ENCODE assay signal across 9 cellular contexts in genomic region chr9:25678846-25679360, GRCh38. TPM values are rescaled to one million over a fixed set of nuclear protein-coding genes. Genes with fewer than 3 reads are reported as not detected.
A peak's percentile ranks its signal among the peaks of the same experiment; 100 is the strongest.
DNase-seq lines count a peak whose midpoint lies in the region; ATAC-seq and TF ChIP-seq lines count a peak whose summit lies in the region.
"Had no signal": no experiment of that assay in that cellular context is flagged by ENCODE, and none has a peak within 500 bp of the region (broad histone marks: within the 10 kb centered on the region; RNA-seq: fewer than 3 reads in every experiment).

No MANE protein-coding gene starts in this region.

- no peak overlapping the region for H3K27ac Mint-ChIP-seq in H9
- no peak overlapping the region for H3K27ac Mint-ChIP-seq in activated CD4-positive, alpha-beta memory T cell treated with anti-CD3 and anti-CD28 coated beads, Interleukin-2, amount 10 ng/mL, durations not matched to agents 7 days and 5 days
- no peak overlapping the region for H3K27ac Mint-ChIP-seq in activated T-cell treated with anti-CD3 and anti-CD28 coated beads, Interleukin-2, amount 50 U/mL, for 24 hours

- H2BK15ac ChIP-seq in H9 (ENCODE audit: low read depth, low read length): no peak overlapping the region

- ATAC-seq in GM18868 (IDR thresholded peaks at IDR 0.05; ENCODE audit: unreplicated experiment): no peak

- no peak overlapping the region for H3K23ac ChIP-seq in H9 (ENCODE audit: insufficient read length, low read depth, low read length)

- H4K91ac ChIP-seq in H9 (ENCODE audit: insufficient read length, low read depth, low read length): no peak overlapping the region

- H3K27me3 Mint-ChIP-seq in H9 (ENCODE audit: low read depth): no peaks in the 10 kb centered on the region
- H3K27me3 Mint-ChIP-seq in activated CD4-positive, alpha-beta memory T cell treated with anti-CD3 and anti-CD28 coated beads, Interleukin-2, amount 10 ng/mL, durations not matched to agents 7 days and 5 days: peaks cover 6% of the 10 kb centered on the region
- peaks cover 26% of the 10 kb centered on the region for H3K27me3 Mint-ChIP-seq in activated T-cell treated with anti-CD3 and anti-CD28 coated beads, Interleukin-2, amount 50 U/mL, for 24 hours

- H2BK20ac ChIP-seq in H9 (ENCODE audit: low read depth, low read length, poor library complexity, severe bottlenecking): no peak overlapping the region

- H3K27ac ChIP-seq in H9 (ENCODE audit: insufficient read length, low read depth, low read length) (no peak overlapping the region), angular gyrus (ENCODE audit: low read depth, low read length) (peak overlapping the region; percentile 86), hepatocyte (peak overlapping the region; percentile 97), smooth muscle cell (ENCODE audit: low read depth) (peak overlapping the region; percentile 86)

- H3K9ac ChIP-seq in H9 (ENCODE audit: extremely low read depth, insufficient read length, low read length): no peak overlapping the region
- no peak overlapping the region for H3K9ac ChIP-seq in smooth muscle cell (ENCODE audit: low read depth)

- no peak for DNase-seq in H9
- DNase-seq in hepatocyte (ENCODE audit: low spot score): no peak
- DNase-seq in smooth muscle cell (lab: John Stamatoyannopoulos, UW; ENCODE audit: unreplicated experiment): no peak
- DNase-seq in activated CD4-positive, alpha-beta memory T cell treated with anti-CD3 and anti-CD28 coated beads, Interleukin-2, amount 10 ng/mL, durations not matched to agents 7 days and 5 days: no peak
- DNase-seq in NCI-H1105 treated with DMSO at 0.1 percent for 48 hours (lab: John Stamatoyannopoulos, UW): no peak
- no peak for DNase-seq in activated T-cell treated with anti-CD3 and anti-CD28 coated beads, Interleukin-2, amount 50 U/mL, for 24 hours

- no peak overlapping the region for H2BK12ac ChIP-seq in H9 (ENCODE audit: insufficient read length, low read depth, low read length)

- H3K79me1 ChIP-seq in H9 (ENCODE audit: insufficient read depth, low read depth, low read length, poor library complexity, severe bottlenecking): no peaks in the 10 kb centered on the region

- no peak overlapping the region for H4K5ac ChIP-seq in H9 (ENCODE audit: insufficient read length, low read depth, low read length)

- H3K9me3 ChIP-seq in H9 (ENCODE audit: control insufficient read depth, low read depth, low read length): no peaks in the 10 kb centered on the region
- no peaks in the 10 kb centered on the region for H3K9me3 ChIP-seq in hepatocyte (ENCODE audit: low read depth)
- no peaks in the 10 kb centered on the region for H3K9me3 ChIP-seq in smooth muscle cell (replicated peaks; ENCODE audit: low read depth)

- no peaks in the 10 kb centered on the region for H3K79me2 ChIP-seq in H9 (ENCODE audit: insufficient read depth, low read length)
- no peaks in the 10 kb centered on the region for H3K79me2 ChIP-seq in hepatocyte
- H3K79me2 ChIP-seq in smooth muscle cell (ENCODE audit: low read depth): no peaks in the 10 kb centered on the region

- H3K23me2 ChIP-seq in H9 (ENCODE audit: insufficient read length, low read depth, low read length, poor library complexity, severe bottlenecking): no peaks in the 10 kb centered on the region

- TF ChIP-seq CTCF in H9 (conservative IDR thresholded peaks at IDR 0.05) (no peak), hepatocyte (IDR thresholded peaks at IDR 0.05; ENCODE audit: poor library complexity) (no peak), smooth muscle cell (IDR thresholded peaks at IDR 0.05; ENCODE audit: borderline replicate concordance, insufficient read depth, poor library complexity, severe bottlenecking) (no peak)

- no peaks in the 10 kb centered on the region for H3K9me2 ChIP-seq in hepatocyte (replicated peaks; ENCODE audit: insufficient read depth)

- peaks cover 11 to 12% of the 10 kb centered on the region in 2 experiments for H3K4me1 Mint-ChIP-seq in H9
- no peaks in the 10 kb centered on the region for H3K4me1 Mint-ChIP-seq in activated CD4-positive, alpha-beta memory T cell treated with anti-CD3 and anti-CD28 coated beads, Interleukin-2, amount 10 ng/mL, durations not matched to agents 7 days and 5 days
- H3K4me1 Mint-ChIP-seq in activated T-cell treated with anti-CD3 and anti-CD28 coated beads, Interleukin-2, amount 50 U/mL, for 24 hours (ENCODE audit: low read depth): peaks cover 7% of the 10 kb centered on the region
- H3K4me1 Mint-ChIP-seq: neural crest cell had no signal

- H3K4ac ChIP-seq in H9 (ENCODE audit: low read depth, low read length): no peak overlapping the region

- peaks cover 7% of the 10 kb centered on the region for H3F3A ChIP-seq in smooth muscle cell (ENCODE audit: low read depth)

- H3K4me1 ChIP-seq in H9 (ENCODE audit: insufficient read depth, low read length) (no peaks in the 10 kb centered on the region; the same call in 1 of the 2 replicates), hepatocyte (ENCODE audit: insufficient read depth) (no peaks in the 10 kb centered on the region), smooth muscle cell (ENCODE audit: low read depth) (no peaks in the 10 kb centered on the region)

- H3K14ac ChIP-seq in H9 (ENCODE audit: insufficient read depth, low read length): no peak overlapping the region

- H2BK120ac ChIP-seq in H9 (ENCODE audit: low read depth, low read length, poor library complexity, severe bottlenecking): no peak overlapping the region

- CTCF ChIA-PET in activated CD4-positive, alpha-beta memory T cell treated with anti-CD3 and anti-CD28 coated beads, Interleukin-2, amount 10 ng/mL, durations not matched to agents 7 days and 5 days (lab: Charles Lee): no interaction called here

- H3T11ph ChIP-seq in H9 (ENCODE audit: low read length): no peak overlapping the region

- POLR2A ChIA-PET in activated CD4-positive, alpha-beta memory T cell treated with anti-CD3 and anti-CD28 coated beads, Interleukin-2, amount 10 ng/mL, durations not matched to agents 7 days and 5 days (lab: Charles Lee): no interaction called here

- H3K4me3 Mint-ChIP-seq in H9: no peak overlapping the region
- H3K4me3 Mint-ChIP-seq in activated CD4-positive, alpha-beta memory T cell treated with anti-CD3 and anti-CD28 coated beads, Interleukin-2, amount 10 ng/mL, durations not matched to agents 7 days and 5 days: no peak overlapping the region
- H3K4me3 Mint-ChIP-seq in activated T-cell treated with anti-CD3 and anti-CD28 coated beads, Interleukin-2, amount 50 U/mL, for 24 hours: no peak overlapping the region
- H3K4me3 Mint-ChIP-seq: neural crest cell had no signal

- no CpG with 5 or more reads among the region's 4 CpGs for WGBS in H9 (ENCODE audit: extremely low coverage, insufficient read length, low lambda C conversion rate)
- 66% methylated on average over 4 of the region's 4 CpGs for WGBS in hepatocyte (ENCODE audit: low lambda C conversion rate, missing lambda C conversion rate)
- WGBS in smooth muscle cell (ENCODE audit: low lambda C conversion rate): 34% methylated on average over 4 of the region's 4 CpGs

- peaks cover 2 to 5% (median 5%) of the 10 kb centered on the region in 3 experiments; a peak in 3 of 7 replicates for H3K36me3 Mint-ChIP-seq in H9 (ENCODE audit: insufficient read depth in 1 of 3, low read depth in 3 of 3)
- H3K36me3 Mint-ChIP-seq in activated CD4-positive, alpha-beta memory T cell treated with anti-CD3 and anti-CD28 coated beads, Interleukin-2, amount 10 ng/mL, durations not matched to agents 7 days and 5 days (ENCODE audit: low read depth): no peaks in the 10 kb centered on the region
- H3K36me3 Mint-ChIP-seq in activated T-cell treated with anti-CD3 and anti-CD28 coated beads, Interleukin-2, amount 50 U/mL, for 24 hours (ENCODE audit: low read depth): no peaks in the 10 kb centered on the region

- peaks cover 0 to 9% of the 10 kb centered on the region in 2 experiments; a peak in 4 of 5 replicates for H3K9me3 Mint-ChIP-seq in H9
- peaks cover 10% of the 10 kb centered on the region for H3K9me3 Mint-ChIP-seq in activated CD4-positive, alpha-beta memory T cell treated with anti-CD3 and anti-CD28 coated beads, Interleukin-2, amount 10 ng/mL, durations not matched to agents 7 days and 5 days
- peaks cover 19% of the 10 kb centered on the region for H3K9me3 Mint-ChIP-seq in activated T-cell treated with anti-CD3 and anti-CD28 coated beads, Interleukin-2, amount 50 U/mL, for 24 hours

- no peak overlapping the region for H3K18ac ChIP-seq in H9 (ENCODE audit: insufficient read length, low read depth, low read length)

- H4K8ac ChIP-seq in H9 (replicated peaks; ENCODE audit: insufficient read length, low read depth, low read length): no peak overlapping the region

- H3K27me3 ChIP-seq in H9 (ENCODE audit: insufficient read depth, low read length) (no peaks in the 10 kb centered on the region), hepatocyte (no peaks in the 10 kb centered on the region), smooth muscle cell (ENCODE audit: low read depth) (no peaks in the 10 kb centered on the region)

- H3K4me2 ChIP-seq in H9 (ENCODE audit: insufficient read depth, insufficient read length, low read length) (peak overlapping the region; percentile 44), hepatocyte (peak overlapping the region; percentile 75), smooth muscle cell (peak overlapping the region; percentile 80)

- H3K4me3 ChIP-seq in hepatocyte: no peak overlapping the region
- peak overlapping the region; percentile 59 for H3K4me3 ChIP-seq in smooth muscle cell

- no peak overlapping the region for H3K56ac ChIP-seq in H9 (ENCODE audit: insufficient read length, low read depth, low read length)

- no peak overlapping the region for H2AFZ ChIP-seq in H9 (ENCODE audit: low read length)
- peak overlapping the region; percentile 74 for H2AFZ ChIP-seq in hepatocyte
- H2AFZ ChIP-seq in smooth muscle cell (ENCODE audit: low read depth): no peak overlapping the region

- no peaks in the 10 kb centered on the region for H4K20me1 ChIP-seq in H9 (ENCODE audit: control insufficient read depth, insufficient read depth, insufficient read length)
- H4K20me1 ChIP-seq in hepatocyte (ENCODE audit: insufficient read depth, poor library complexity, severe bottlenecking): no peaks in the 10 kb centered on the region
- H4K20me1 ChIP-seq in smooth muscle cell (ENCODE audit: low read depth): no peaks in the 10 kb centered on the region

- H2AK5ac ChIP-seq in H9 (ENCODE audit: insufficient read length, low read length): no peak overlapping the region

- no peaks in the 10 kb centered on the region for H3K36me3 ChIP-seq in hepatocyte (replicated peaks; ENCODE audit: insufficient read depth, low read depth)
- H3K36me3 ChIP-seq in smooth muscle cell (ENCODE audit: low read depth): no peaks in the 10 kb centered on the region

- no peak overlapping the region for H2BK5ac ChIP-seq in H9 (ENCODE audit: insufficient read length, low read length)

RNA-seq across cellular contexts. Expression of gene TUSC1, which starts 0.7 kb away (rescaled TPM):
- not detected in 2 replicates for total RNA-seq in H9 (2021)
- 7.5 and 11.2 TPM in 2 replicates for total RNA-seq in hepatocyte
- polyA plus RNA-seq in hepatocyte: 10.9 and 13.8 TPM in 2 replicates
- 6.4 and 7.9 TPM in 2 replicates for total RNA-seq in smooth muscle cell
- 10.6 and 11.5 TPM in 2 replicates for polyA plus RNA-seq in smooth muscle cell
- not detected for total RNA-seq in activated CD4-positive, alpha-beta memory T cell treated with anti-CD3 and anti-CD28 coated beads, Interleukin-2, amount 10 ng/mL, durations not matched to agents 7 days and 5 days
- total RNA-seq: neural crest cell had no signal
